2 cellular contexts compared by ENCODE assay signal in the genomic region with DNA sequence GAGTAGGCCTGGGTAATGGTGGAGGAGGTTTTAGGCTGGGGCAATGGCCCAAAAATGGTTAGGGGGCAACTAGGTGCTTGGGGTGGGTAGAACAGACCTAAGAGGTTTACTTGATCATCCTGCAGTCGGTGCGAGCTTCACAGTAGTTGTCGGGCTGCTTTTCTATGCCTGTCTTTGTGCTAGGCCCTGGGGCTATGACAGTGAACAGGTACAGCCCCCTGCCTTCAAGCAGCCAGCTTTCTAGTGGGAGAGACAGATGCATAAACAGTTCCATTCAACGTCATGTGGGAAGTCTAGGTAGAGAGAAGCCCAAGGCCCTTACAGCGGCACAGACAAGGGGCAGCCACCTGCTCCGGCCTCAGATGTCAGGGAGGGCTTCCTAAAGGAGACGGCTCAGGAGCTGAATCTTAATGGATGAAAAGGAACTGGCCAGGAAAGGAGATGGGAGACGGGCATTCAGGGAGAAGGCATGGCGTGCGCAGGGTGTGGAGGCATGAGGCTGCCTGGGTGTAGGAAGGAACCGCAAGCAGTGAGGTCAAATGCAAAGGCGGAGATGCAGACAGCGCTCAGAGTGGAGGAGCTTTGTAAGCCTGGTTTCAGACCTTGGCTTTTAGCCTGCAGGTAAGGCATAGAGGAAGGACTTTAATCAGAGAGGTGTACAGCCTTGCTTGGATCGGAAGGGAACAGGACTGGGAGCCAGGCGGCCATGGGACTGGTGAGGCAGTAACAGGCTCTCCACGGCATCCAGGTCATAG.
TF ChIP-seq lines count a peak whose summit lies in the region.

No MANE protein-coding gene starts in this region.

TF ChIP-seq in IMR-90, 13 proteins besides CTCF, POLR2A, EP300 and RAD21:
- TF ChIP-seq CHD1 (IDR thresholded peaks at IDR 0.05; ENCODE audit: low read depth, low read length), result no peak
- TF ChIP-seq NFE2L2 (IDR thresholded peaks at IDR 0.05; ENCODE audit: low read depth, low read length), result no peak
- no peak for TF ChIP-seq RFX5 (IDR thresholded peaks at IDR 0.05; ENCODE audit: low read depth, low read length)
- TF ChIP-seq SMC3 (IDR thresholded peaks at IDR 0.05; ENCODE audit: low read depth, low read length), result no peak

TF ChIP-seq in endothelial cell of umbilical vein, 7 proteins besides CTCF, POLR2A, EP300 and RAD21:
- TF ChIP-seq POLR2AphosphoS5 (IDR thresholded peaks at IDR 0.05; ENCODE audit: insufficient read depth, low read depth, low read length) (no peak), EZH2 (IDR thresholded peaks at IDR 0.05; ENCODE audit: borderline replicate concordance, low read depth, low read length, severe bottlenecking) (no peak), MYC (IDR thresholded peaks at IDR 0.05; ENCODE audit: low read depth, low read length) (no peak), JUN (IDR thresholded peaks at IDR 0.05; ENCODE audit: borderline replicate concordance, insufficient read depth, insufficient read length, low read depth) (no peak), FOS (IDR thresholded peaks at IDR 0.05; ENCODE audit: borderline replicate concordance, insufficient read depth, low read length) (no peak), GATA2 (IDR thresholded peaks at IDR 0.05; ENCODE audit: insufficient read depth, insufficient read length, low read depth, low read length) (no peak)
- TF ChIP-seq, protein P1, sequence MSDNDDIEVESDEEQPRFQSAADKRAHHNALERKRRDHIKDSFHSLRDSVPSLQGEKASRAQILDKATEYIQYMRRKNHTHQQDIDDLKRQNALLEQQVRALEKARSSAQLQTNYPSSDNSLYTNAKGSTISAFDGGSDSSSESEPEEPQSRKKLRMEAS (IDR thresholded peaks at IDR 0.05; ENCODE audit: insufficient read depth, insufficient read length), result no peak
